In genomic region chr4:5758741-5759140, GRCh38 we compare ENCODE assay signal across 9 cellular contexts. TPM values are rescaled to one million over a fixed set of nuclear protein-coding genes. Genes with fewer than 3 reads are reported as not detected.
DNase-seq lines count a peak whose midpoint lies in the region; ATAC-seq and TF ChIP-seq lines count a peak whose summit lies in the region.
"Had no signal": no experiment of that assay in that cellular context is flagged by ENCODE, and none has a peak within 500 bp of the region (broad histone marks: within the 10 kb centered on the region; RNA-seq: fewer than 3 reads in every experiment).

No MANE protein-coding gene starts in this region.

- H3K27me3 ChIP-seq in GM06990 (replicated peaks; ENCODE audit: control insufficient read depth, insufficient read depth, low read length) = no peaks in the 10 kb centered on the region

- no peaks in the 10 kb centered on the region for H3K4me1 Mint-ChIP-seq in central memory CD8-positive, alpha-beta T cell

- H3K4me3 Mint-ChIP-seq in central memory CD8-positive, alpha-beta T cell = no peak overlapping the region

- H3K36me3 Mint-ChIP-seq in central memory CD8-positive, alpha-beta T cell (ENCODE audit: insufficient read depth) = peaks cover 2% of the 10 kb centered on the region

- H3K4me3 ChIP-seq in GM06990 (replicated peaks; ENCODE audit: low read depth, low read length) = no peak overlapping the region
- H3K4me3 ChIP-seq: SK-N-MC had no signal

- ATAC-seq in central memory CD8-positive, alpha-beta T cell (replicated peaks; ENCODE audit: extremely low read depth, poor library complexity, severe bottlenecking) = peak; percentile 36
- ATAC-seq in HG03095 (IDR thresholded peaks at IDR 0.05; ENCODE audit: unreplicated experiment) = no peak
- ATAC-seq in HG03521 (IDR thresholded peaks at IDR 0.05; ENCODE audit: unreplicated experiment) = no peak
- no peak for ATAC-seq in HG02623 (IDR thresholded peaks at IDR 0.05; ENCODE audit: unreplicated experiment)

- H3K9me3 Mint-ChIP-seq in central memory CD8-positive, alpha-beta T cell = no peaks in the 10 kb centered on the region

- H3K27me3 Mint-ChIP-seq in central memory CD8-positive, alpha-beta T cell = no peaks in the 10 kb centered on the region

- peaks cover 21% of the 10 kb centered on the region for H3K36me3 ChIP-seq in GM06990 (ENCODE audit: control insufficient read depth, insufficient read depth, low read length)

- H3K27ac Mint-ChIP-seq in central memory CD8-positive, alpha-beta T cell (ENCODE audit: low read depth) = no peak overlapping the region

- DNase-seq in GM06990 (ENCODE audit: extremely low read depth, insufficient read length) = peak; percentile 61
- DNase-seq in LHCN-M2 (ENCODE audit: low read depth) = peak; percentile 98
- no peak for DNase-seq in central memory CD8-positive, alpha-beta T cell (ENCODE audit: low spot score in 2 of 2)
- DNase-seq in stimulated activated CD4-positive, alpha-beta T cell treated with anti-CD3 and anti-CD28 coated beads, Interleukin-12 subunit alpha, Interleukin-12 subunit beta, amount 100 ng/mL, for 48 hours (ENCODE audit: low read depth in 2 of 3, low spot score in 1 of 3) = peak; percentile 14 to 49 (median 40)
- no peak for DNase-seq in midbrain (lab: John Stamatoyannopoulos, UW)

- TF ChIP-seq CTCF in GM06990 (IDR thresholded peaks at IDR 0.05; ENCODE audit: insufficient read depth, low read length, poor library complexity, severe bottlenecking) = no peak

RNA-seq across cellular contexts. Expression of gene EVC, which starts 47.7 kb away (rescaled TPM):
- 168 and 219 TPM in 2 replicates for total RNA-seq in LHCN-M2 (2014; rRNA removed)
- 37.2 TPM for polyA plus RNA-seq in LHCN-M2 (2012)

RNA-seq across cellular contexts. Expression of gene EVC2, which starts 50.4 kb away (rescaled TPM):
- 18.0 and 18.3 TPM in 2 replicates for total RNA-seq in LHCN-M2 (2014; rRNA removed)
- 3.9 TPM for polyA plus RNA-seq in LHCN-M2 (2012)

Comparison
In these comparisons a context has a peak if more than half of its experiments do, and no peak if none do; other contexts are left out.
1. DNase-seq: peak in GM06990 (single experiment), LHCN-M2 (single experiment) and stimulated activated CD4-positive, alpha-beta T cell treated with anti-CD3 and anti-CD28 coated beads, Interleukin-12 subunit alpha, Interleukin-12 subunit beta, amount 100 ng/mL, for 48 hours (3 of 3); none in central memory CD8-positive, alpha-beta T cell (0 of 2) and midbrain (single experiment).